Comparison of ENCODE assay signal across 8 cellular contexts in the genomic region with DNA sequence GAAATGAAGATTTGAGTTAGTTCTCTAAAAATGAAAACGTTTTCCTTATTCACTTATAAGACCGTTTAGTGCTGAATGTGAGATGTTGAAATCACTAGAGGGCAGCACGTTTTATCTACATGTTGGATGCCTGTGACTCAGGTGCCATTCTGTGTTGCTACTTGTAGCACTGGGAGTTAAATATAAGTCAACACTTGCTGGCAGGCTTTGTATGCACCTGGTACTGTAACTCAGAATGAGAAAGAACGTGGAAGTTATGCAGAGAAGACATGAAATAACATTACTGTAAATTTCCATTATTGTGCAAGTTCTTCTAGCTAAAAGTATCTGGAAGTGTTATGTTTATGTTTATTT. TPM values are rescaled to one million over a fixed set of nuclear protein-coding genes. Genes with fewer than 3 reads are reported as not detected.
DNase-seq lines count a peak whose midpoint lies in the region; ATAC-seq and TF ChIP-seq lines count a peak whose summit lies in the region.

No MANE protein-coding gene starts in this region.

- no peaks in the 10 kb centered on the region for H3K79me2 ChIP-seq in osteoblast (ENCODE audit: insufficient read depth, low read length)

- H3K27me3 Mint-ChIP-seq in activated naive CD8-positive, alpha-beta T cell treated with anti-CD3 and anti-CD28 coated beads, Interleukin-2, amount 50 U/mL, for 24 hours: no peaks in the 10 kb centered on the region
- H3K27me3 Mint-ChIP-seq in activated naive CD8-positive, alpha-beta T cell treated with anti-CD3 and anti-CD28 coated beads for 36 hours: no peaks in the 10 kb centered on the region

- peak; percentile 49 for TF ChIP-seq CTCF in epithelial cell of proximal tubule (conservative IDR thresholded peaks at IDR 0.05; ENCODE audit: low read depth, low read length)
- peak; percentile 43 for TF ChIP-seq CTCF in osteoblast (IDR thresholded peaks at IDR 0.05; ENCODE audit: extremely low read depth, low read depth, low read length)

- no peak overlapping the region for H3K4me2 ChIP-seq in osteoblast (ENCODE audit: insufficient read depth, low read length)

- peaks cover 2% of the 10 kb centered on the region for H3K4me1 Mint-ChIP-seq in activated naive CD8-positive, alpha-beta T cell treated with anti-CD3 and anti-CD28 coated beads, Interleukin-2, amount 50 U/mL, for 24 hours
- H3K4me1 Mint-ChIP-seq in activated naive CD8-positive, alpha-beta T cell treated with anti-CD3 and anti-CD28 coated beads for 36 hours: peaks cover 6% of the 10 kb centered on the region

- H3K9me3 ChIP-seq in osteoblast (ENCODE audit: low read depth, low read length) (no peaks in the 10 kb centered on the region), MG63 (no peaks in the 10 kb centered on the region)

- H3K27me3 ChIP-seq in osteoblast (ENCODE audit: insufficient read depth, low read length) (no peaks in the 10 kb centered on the region), MG63 (no peaks in the 10 kb centered on the region)

- no peak overlapping the region for H3K27ac Mint-ChIP-seq in activated naive CD8-positive, alpha-beta T cell treated with anti-CD3 and anti-CD28 coated beads, Interleukin-2, amount 50 U/mL, for 24 hours
- no peak overlapping the region for H3K27ac Mint-ChIP-seq in activated naive CD8-positive, alpha-beta T cell treated with anti-CD3 and anti-CD28 coated beads for 36 hours

- H3K4me3 Mint-ChIP-seq in activated naive CD8-positive, alpha-beta T cell treated with anti-CD3 and anti-CD28 coated beads, Interleukin-2, amount 50 U/mL, for 24 hours: no peak overlapping the region
- H3K4me3 Mint-ChIP-seq in activated naive CD8-positive, alpha-beta T cell treated with anti-CD3 and anti-CD28 coated beads for 36 hours: no peak overlapping the region

- no peak overlapping the region for H2AFZ ChIP-seq in osteoblast (ENCODE audit: low read length)

- H3K4me1 ChIP-seq in osteoblast (ENCODE audit: insufficient read depth, low read length): peaks cover 13% of the 10 kb centered on the region

- peak; percentile 49 for ATAC-seq in activated naive CD8-positive, alpha-beta T cell treated with anti-CD3 and anti-CD28 coated beads, Interleukin-2, amount 50 U/mL, for 24 hours
- peak; percentile 70 for ATAC-seq in HG03439 (IDR thresholded peaks at IDR 0.05; ENCODE audit: unreplicated experiment)

- H4K20me1 ChIP-seq in osteoblast (ENCODE audit: insufficient read depth, low read length): no peaks in the 10 kb centered on the region

- H3K9me3 Mint-ChIP-seq in activated naive CD8-positive, alpha-beta T cell treated with anti-CD3 and anti-CD28 coated beads, Interleukin-2, amount 50 U/mL, for 24 hours: no peaks in the 10 kb centered on the region
- no peaks in the 10 kb centered on the region for H3K9me3 Mint-ChIP-seq in activated naive CD8-positive, alpha-beta T cell treated with anti-CD3 and anti-CD28 coated beads for 36 hours

- no peak overlapping the region for H3K4me3 ChIP-seq in epithelial cell of proximal tubule (ENCODE audit: low read depth, low read length)
- no peak overlapping the region for H3K4me3 ChIP-seq in osteoblast (ENCODE audit: insufficient read depth, low read length)
- H3K4me3 ChIP-seq in MG63: no peak overlapping the region

- H3K27ac ChIP-seq in osteoblast (ENCODE audit: low read depth, low read length): peak overlapping the region; percentile 63

- peaks cover 15% of the 10 kb centered on the region for H3K36me3 Mint-ChIP-seq in activated naive CD8-positive, alpha-beta T cell treated with anti-CD3 and anti-CD28 coated beads, Interleukin-2, amount 50 U/mL, for 24 hours (ENCODE audit: low read depth)
- peaks cover 14% of the 10 kb centered on the region for H3K36me3 Mint-ChIP-seq in activated naive CD8-positive, alpha-beta T cell treated with anti-CD3 and anti-CD28 coated beads for 36 hours

- H3K36me3 ChIP-seq in osteoblast (ENCODE audit: insufficient read depth, low read length) (no peaks in the 10 kb centered on the region), MG63 (peaks cover 22% of the 10 kb centered on the region)

- no peak for DNase-seq in activated naive CD8-positive, alpha-beta T cell treated with anti-CD3 and anti-CD28 coated beads, Interleukin-2, amount 50 U/mL, for 24 hours
- DNase-seq in activated naive CD8-positive, alpha-beta T cell treated with anti-CD3 and anti-CD28 coated beads for 36 hours: no peak
- DNase-seq in OCI-M1 (lab: John Stamatoyannopoulos, UW) (peak; percentile 83), epithelial cell of proximal tubule (ENCODE audit: low read depth) (no peak), osteoblast (ENCODE audit: insufficient read length, low spot score, missing footprints) (peak; percentile 60), HuH-7.5 (ENCODE audit: low spot score) (no peak), MG63 (no peak)

RNA-seq across cellular contexts. Expression of a gene that starts 45.9 kb away (rescaled TPM):
- 1 to 10 TPM; 6.1 to 7.5 TPM for total RNA-seq in activated naive CD8-positive, alpha-beta T cell treated with anti-CD3 and anti-CD28 coated beads for 36 hours
- total RNA-seq in epithelial cell of proximal tubule: 7.9 and 8.9 TPM in 2 replicates
- 13.8 and 15.9 TPM in 2 replicates for total RNA-seq in osteoblast
- total RNA-seq in MG63 (2014; rRNA removed; shearing (Covaris generic); ENCODE audit: low replicate concordance): 2.7 and 3.5 TPM in 2 replicates

Comparison
In these comparisons a context has a peak if more than half of its experiments do, and no peak if none do; other contexts are left out.
1. DNase-seq: peak in OCI-M1 (single experiment) and osteoblast (single experiment); none in activated naive CD8-positive, alpha-beta T cell treated with anti-CD3 and anti-CD28 coated beads, Interleukin-2, amount 50 U/mL, for 24 hours (single experiment), activated naive CD8-positive, alpha-beta T cell treated with anti-CD3 and anti-CD28 coated beads for 36 hours (single experiment), epithelial cell of proximal tubule (single experiment), HuH-7.5 (single experiment) and MG63 (single experiment).